19 cellular contexts compared by ENCODE assay signal in the genomic region with DNA sequence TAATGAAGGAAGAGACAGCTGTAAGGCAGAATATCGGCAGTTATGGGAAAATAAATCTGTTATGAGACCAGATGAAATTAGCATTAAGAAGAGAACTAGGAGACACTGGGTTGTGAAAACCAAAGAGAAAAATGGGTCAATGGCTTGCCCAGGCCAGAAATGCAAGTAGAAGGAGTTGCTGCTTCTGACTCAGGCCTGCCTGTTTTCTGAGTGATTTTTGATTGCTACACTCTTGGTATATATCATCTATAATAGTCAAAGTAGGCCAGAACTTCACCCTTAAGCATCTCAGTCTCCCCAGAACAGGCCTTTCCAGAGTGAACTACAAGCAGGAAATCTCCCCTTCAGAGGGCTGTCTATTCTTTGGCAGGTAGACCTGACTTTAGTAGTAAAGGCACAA.
"Had no signal": no experiment of that assay in that cellular context is flagged by ENCODE, and none has a peak within 500 bp of the region (broad histone marks: within the 10 kb centered on the region; RNA-seq: fewer than 3 reads in every experiment).

No MANE protein-coding gene starts in this region.

- H3K27ac Mint-ChIP-seq: activated T-helper 17 cell treated with anti-CD3 and anti-CD28 coated beads, Interleukin-2, amount 50 U/mL, for 72 hours; stimulated activated naive CD8-positive, alpha-beta T cell treated with anti-CD3 and anti-CD28 coated beads, Interleukin-15, Interleukin-2, amounts not matched to agents 100 ng/mL and 50 ng/mL, for 24 hours; type B pancreatic cell had no signal

- H3K36me3 Mint-ChIP-seq: naive thymus-derived CD4-positive, alpha-beta T cell had no signal

- H3K4me1 ChIP-seq: ascending aorta, suprapubic skin had no signal

- H3K27me3 Mint-ChIP-seq: activated T-helper 17 cell treated with anti-CD3 and anti-CD28 coated beads, Interleukin-2, amount 50 U/mL, for 72 hours; stimulated activated naive CD8-positive, alpha-beta T cell treated with anti-CD3 and anti-CD28 coated beads, Interleukin-15, Interleukin-2, amounts not matched to agents 100 ng/mL and 50 ng/mL, for 24 hours; type B pancreatic cell had no signal

- H3K9me3 Mint-ChIP-seq: activated T-helper 17 cell treated with anti-CD3 and anti-CD28 coated beads, Interleukin-2, amount 50 U/mL, for 72 hours; naive thymus-derived CD4-positive, alpha-beta T cell; stimulated activated naive CD8-positive, alpha-beta T cell treated with anti-CD3 and anti-CD28 coated beads, Interleukin-15, Interleukin-2, amounts not matched to agents 100 ng/mL and 50 ng/mL, for 24 hours had no signal

- DNase-seq: activated CD4-positive, CD25-positive, alpha-beta regulatory T cell treated with anti-CD3 and anti-CD28 coated beads, Interleukin-2, amount 50 U/mL, for 72 hours; activated naive CD4-positive, alpha-beta T cell treated with Interleukin-2 at 50 U/mL for 16 hours; glutamatergic neuron; hypothalamus; left cardiac atrium; naive thymus-derived CD4-positive, alpha-beta T cell; posterior cingulate gyrus; stimulated activated CD4-positive, alpha-beta T cell treated with anti-CD3 and anti-CD28 coated beads, Interleukin-15, amount 100 ng/mL, for 24 hours; stimulated activated CD4-positive, alpha-beta T cell treated with anti-CD3 and anti-CD28 coated beads, Interleukin-4, amount 100 ng/mL, for 4 hours; stimulated activated CD8-positive, alpha-beta memory T cell treated with anti-CD3 and anti-CD28 coated beads, Interleukin-4, amount 100 ng/mL, for 48 hours; T-helper 9 cell had no signal

- H3K27ac ChIP-seq: ascending aorta, neutrophil, suprapubic skin had no signal

- H3K4me3 Mint-ChIP-seq: activated T-helper 17 cell treated with anti-CD3 and anti-CD28 coated beads, Interleukin-2, amount 50 U/mL, for 72 hours; naive thymus-derived CD4-positive, alpha-beta T cell; stimulated activated naive CD8-positive, alpha-beta T cell treated with anti-CD3 and anti-CD28 coated beads, Interleukin-15, Interleukin-2, amounts not matched to agents 100 ng/mL and 50 ng/mL, for 24 hours; type B pancreatic cell had no signal

- H3K4me1 Mint-ChIP-seq: activated T-helper 17 cell treated with anti-CD3 and anti-CD28 coated beads, Interleukin-2, amount 50 U/mL, for 72 hours; naive thymus-derived CD4-positive, alpha-beta T cell had no signal

- ATAC-seq: activated T-helper 17 cell treated with anti-CD3 and anti-CD28 coated beads, Interleukin-2, amount 50 U/mL, for 72 hours; left cardiac atrium; naive thymus-derived CD4-positive, alpha-beta T cell had no signal

- H3K27me3 ChIP-seq: ascending aorta, esophagus muscularis mucosa, neutrophil, suprapubic skin had no signal

- H3K36me3 ChIP-seq: ascending aorta, esophagus muscularis mucosa, neutrophil, suprapubic skin had no signal

- H3K4me3 ChIP-seq: ascending aorta, esophagus muscularis mucosa, lung, suprapubic skin had no signal

- H3K9me3 ChIP-seq: ascending aorta, esophagus muscularis mucosa, neutrophil, suprapubic skin had no signal
